ENCODE assay signal across 8 cellular contexts in the genomic region with DNA sequence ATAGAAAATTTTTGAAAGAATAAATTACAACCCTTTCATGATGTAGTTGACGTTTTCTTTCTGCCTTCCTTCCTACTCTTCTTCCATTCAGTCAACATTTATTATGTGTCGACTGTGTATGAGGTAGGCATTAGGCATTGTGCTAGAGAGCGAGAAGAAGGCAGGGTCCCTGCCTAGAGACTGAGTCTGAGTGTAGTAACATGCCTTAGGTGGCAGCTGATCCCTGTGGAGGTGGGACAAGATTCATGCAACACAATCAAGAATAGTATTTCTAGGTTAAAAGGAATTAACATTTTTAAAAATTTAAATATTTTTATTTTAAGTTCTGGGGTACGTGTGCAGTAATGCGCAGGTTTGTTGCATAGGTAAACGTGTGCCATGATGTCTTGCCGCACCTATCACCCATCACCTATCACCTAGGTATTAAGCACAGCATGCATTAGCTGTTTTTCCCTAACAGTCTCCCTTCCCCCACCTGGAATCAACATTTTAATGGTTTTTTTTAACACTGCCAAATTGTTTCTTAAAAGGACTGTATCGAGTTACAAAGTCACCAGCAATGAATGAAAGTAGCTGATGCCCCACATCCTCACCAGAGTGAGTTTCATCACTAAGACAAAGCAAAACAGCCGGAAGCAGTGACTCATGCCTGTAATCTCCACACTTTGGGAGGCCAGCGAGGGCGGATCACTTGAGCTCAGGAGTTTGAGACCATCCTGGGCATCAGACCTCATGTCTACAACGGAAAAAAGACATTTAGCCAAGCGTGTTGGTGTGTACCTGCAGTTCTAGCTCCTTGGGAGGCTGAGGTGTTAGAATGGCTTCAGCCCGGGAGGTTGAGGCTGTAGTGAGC.
A peak's percentile ranks its signal among the peaks of the same experiment; 100 is the strongest.
DNase-seq lines count a peak whose midpoint lies in the region; ATAC-seq, FAIRE-seq and TF ChIP-seq lines count a peak whose summit lies in the region.

No MANE protein-coding gene starts in this region.

- H3K4me3 ChIP-seq in SJCRH30 (no peak overlapping the region), endothelial cell of umbilical vein (replicated peaks in 1 of 3; ENCODE audit: insufficient read depth in 1 of 3, low read depth in 1 of 3, low read length in 3 of 3) (no peak overlapping the region), ovary (no peak overlapping the region)

- intact Hi-C loops in endothelial cell of umbilical vein (cut with micrococcal nuclease) = loop anchor here (1.0 kb wide), 2 partner anchors 17 to 84 kb away; partner anchors contain the start of gene WWC2
- intact Hi-C loops in ovary (cut with DNase I) = no loop called here

- TF ChIP-seq CTCF in endothelial cell of umbilical vein (IDR thresholded peaks at IDR 0.05; ENCODE audit: extremely low read depth in 1 of 2, insufficient read depth in 1 of 2, low read depth in 1 of 2, low read length in 2 of 2) (no peak), ovary (IDR thresholded peaks at IDR 0.05) (no peak)

- no peaks in the 10 kb centered on the region for H3K36me3 ChIP-seq in SJCRH30
- no peaks in the 10 kb centered on the region for H3K36me3 ChIP-seq in endothelial cell of umbilical vein (ENCODE audit: control insufficient read depth in 2 of 2, extremely low read depth in 1 of 2, insufficient read depth in 2 of 2, low read length in 2 of 2)
- H3K36me3 ChIP-seq in ovary = no peaks in the 10 kb centered on the region

- peak overlapping the region; percentile 28 for H3K27ac ChIP-seq in SJCRH30
- H3K27ac ChIP-seq in endothelial cell of umbilical vein (ENCODE audit: insufficient read depth, low read depth, low read length) = peak overlapping the region; percentile 63
- H3K27ac ChIP-seq in ovary = no peak overlapping the region

- no peaks in the 10 kb centered on the region for H3K27me3 ChIP-seq in SJCRH30
- H3K27me3 ChIP-seq in endothelial cell of umbilical vein (ENCODE audit: control insufficient read depth in 2 of 2, insufficient read depth in 2 of 2, low read length in 2 of 2) = no peaks in the 10 kb centered on the region
- no peaks in the 10 kb centered on the region for H3K27me3 ChIP-seq in ovary

- CTCF ChIA-PET in endothelial cell of umbilical vein (lab: Charles Lee) = interaction anchor here (0.8 to 1.3 kb wide), 9 partner anchors 11 to 245 kb away, joined by 3 to 6 read pairs (median 4); partner anchors contain the start of gene WWC2

- TF ChIP-seq POLR2A in endothelial cell of umbilical vein (IDR thresholded peaks at IDR 0.05; ENCODE audit: low read depth, low read length) = no peak
- no peak for TF ChIP-seq POLR2A in ovary (IDR thresholded peaks at IDR 0.05)

- DNase-seq in AG20443 (ENCODE audit: low spot score) (peak; percentile 70), HT1080 (ENCODE audit: low read depth) (peak; percentile 94), SJCRH30 (peak; percentile 78 to 87), endothelial cell of umbilical vein (ENCODE audit: low read depth, low spot score) (peak; percentile 93), ovary (peak in 4 of 5 donors; percentile 18 to 47 (median 26)), NCI-H526 treated with DMSO at 0.1 percent for 48 hours (lab: John Stamatoyannopoulos, UW) (no peak), NCI-H1930 (lab: John Stamatoyannopoulos, UW) (no peak)

- H3K9ac ChIP-seq in endothelial cell of umbilical vein (replicated peaks; ENCODE audit: extremely low read depth, insufficient read depth, low read length) = no peak overlapping the region

- no peak for TF ChIP-seq EP300 in ovary (IDR thresholded peaks at IDR 0.05)

- H3K4me2 ChIP-seq in endothelial cell of umbilical vein (ENCODE audit: insufficient read depth, low read length) = peak overlapping the region; percentile 59

- H3K79me2 ChIP-seq in endothelial cell of umbilical vein (ENCODE audit: control insufficient read depth, insufficient read depth, low read length) = peaks cover 40% of the 10 kb centered on the region

- H3K9me1 ChIP-seq in endothelial cell of umbilical vein (replicated peaks; ENCODE audit: control insufficient read depth, extremely low read depth, insufficient read depth, low read length) = no peaks in the 10 kb centered on the region

- 53 to 59% (median 59%) methylated on average over 14 of the region's 14 CpGs for WGBS in ovary, 3 donors

- no peak overlapping the region for H2AFZ ChIP-seq in endothelial cell of umbilical vein (ENCODE audit: low read depth, low read length)

- H3K9me3 ChIP-seq in SJCRH30 (replicated peaks) (no peaks in the 10 kb centered on the region), endothelial cell of umbilical vein (replicated peaks; ENCODE audit: control insufficient read depth, insufficient read depth, low read length) (no peaks in the 10 kb centered on the region), ovary (no peaks in the 10 kb centered on the region)

- dilution Hi-C loops in endothelial cell of umbilical vein (cut with MboI; ENCODE audit: extremely low pct_ligation_motif_present, low sequenced_read_pairs) = no loop called here

- peaks cover 18% of the 10 kb centered on the region for H3K4me1 ChIP-seq in SJCRH30
- H3K4me1 ChIP-seq in endothelial cell of umbilical vein (ENCODE audit: control insufficient read depth, extremely low read depth, insufficient read depth, low read length) = peaks cover 16% of the 10 kb centered on the region
- H3K4me1 ChIP-seq in ovary (ENCODE audit: insufficient read depth) = peaks cover 3% of the 10 kb centered on the region

- ATAC-seq in GM18502 (IDR thresholded peaks at IDR 0.05; ENCODE audit: poor library complexity, unreplicated experiment) = no peak

- POLR2A ChIA-PET in endothelial cell of umbilical vein (lab: Charles Lee) = interaction anchor here (1.1 kb wide), 1 partner anchor 84 kb away, joined by 3 read pairs; the partner anchor contains the start of gene WWC2

- FAIRE-seq in endothelial cell of umbilical vein (lab: Jason Lieb, UNC) = peak; percentile 92

- no peaks in the 10 kb centered on the region for H4K20me1 ChIP-seq in endothelial cell of umbilical vein (replicated peaks; ENCODE audit: control insufficient read depth, extremely low read depth, insufficient read depth, low read length)

- BruUV-seq in endothelial cell of umbilical vein (replicated peaks; lab: Mats Ljungman, UMichigan) = no TSS peak

TF ChIP-seq in endothelial cell of umbilical vein, 7 proteins besides CTCF, POLR2A, EP300 and RAD21:
- TF ChIP-seq MYC (IDR thresholded peaks at IDR 0.05; ENCODE audit: low read depth, low read length) = no peak
- TF ChIP-seq FOS (IDR thresholded peaks at IDR 0.05; ENCODE audit: borderline replicate concordance, insufficient read depth, low read length) = peak; percentile 90
- TF ChIP-seq GATA2 (IDR thresholded peaks at IDR 0.05; ENCODE audit: insufficient read depth, insufficient read length, low read depth, low read length) = peak; percentile 22
- peak; percentile 51 for TF ChIP-seq POLR2AphosphoS5 (IDR thresholded peaks at IDR 0.05; ENCODE audit: insufficient read depth, low read depth, low read length)
- peak; percentile 91 for TF ChIP-seq JUN (IDR thresholded peaks at IDR 0.05; ENCODE audit: borderline replicate concordance, insufficient read depth, insufficient read length, low read depth)

Comparison
In these comparisons a context has a peak if more than half of its experiments do, and no peak if none do; other contexts are left out.
1. DNase-seq: peak in AG20443 (single experiment), HT1080 (single experiment), SJCRH30 (2 of 2), endothelial cell of umbilical vein (single experiment) and ovary (4 of 5); none in NCI-H526 treated with DMSO at 0.1 percent for 48 hours (single experiment) and NCI-H1930 (0 of 2).
2. H3K27ac ChIP-seq: peak in SJCRH30 (single experiment) and endothelial cell of umbilical vein (single experiment); none in ovary (0 of 2).